In genomic region chr11:41848349-41848748, GRCh38 we compare ENCODE assay signal across 25 cellular contexts.
"Had no signal": no experiment of that assay in that cellular context is flagged by ENCODE, and none has a peak within 500 bp of the region (broad histone marks: within the 10 kb centered on the region; RNA-seq: fewer than 3 reads in every experiment).

No MANE protein-coding gene starts in this region.

- H3K36me3 ChIP-seq: esophagus muscularis mucosa, gastroesophageal sphincter, heart left ventricle, lower lobe of right lung had no signal

- DNase-seq: dermis blood vessel endothelial cell; dorsolateral prefrontal cortex; effector CD4-positive, alpha-beta T cell; effector memory CD4-positive, alpha-beta T cell; foreskin keratinocyte; heart left ventricle; hypothalamus; immature natural killer cell; islet precursor cell; kidney; kidney glomerular epithelial cell; left colon; left ventricle myocardium superior; lower lobe of right lung; mesenchymal stem cell; mucosa of descending colon; naive B cell had no signal

- FAIRE-seq: colon, endothelial cell of umbilical vein, frontal cortex, kidney had no signal

- H3K4me1 ChIP-seq: esophagus muscularis mucosa, foreskin keratinocyte, gastroesophageal sphincter, heart left ventricle, lower lobe of right lung had no signal

- H3K4me3 Mint-ChIP-seq: immature natural killer cell, mesothelial cell of epicardium, naive B cell had no signal

- H3K36me3 Mint-ChIP-seq: immature natural killer cell, mesothelial cell of epicardium, naive B cell had no signal

- H2AFZ ChIP-seq: hepatocyte had no signal

- H3K27ac Mint-ChIP-seq: immature natural killer cell, mesothelial cell of epicardium had no signal

- H3K9me3 ChIP-seq: esophagus muscularis mucosa, lower lobe of right lung had no signal

- H3K9me3 Mint-ChIP-seq: mesothelial cell of epicardium had no signal

- H3K4me1 Mint-ChIP-seq: immature natural killer cell, mesothelial cell of epicardium, naive B cell had no signal

- H3K4me2 ChIP-seq: hepatocyte had no signal

- H3K27me3 ChIP-seq: dorsolateral prefrontal cortex, esophagus muscularis mucosa, gastroesophageal sphincter, heart left ventricle, hepatocyte had no signal

- H3K79me2 ChIP-seq: hepatocyte had no signal

- H3K27me3 Mint-ChIP-seq: naive B cell had no signal

- H3K4me3 ChIP-seq: coronary artery, dorsolateral prefrontal cortex, esophagus muscularis mucosa, gastroesophageal sphincter, heart left ventricle, hepatocyte, lower lobe of right lung, mucosa of descending colon had no signal

- H3K27ac ChIP-seq: coronary artery, dorsolateral prefrontal cortex, esophagus muscularis mucosa, foreskin keratinocyte, gastroesophageal sphincter, heart left ventricle, hepatocyte, lower lobe of right lung had no signal
